ENCODE assay signal across 11 cellular contexts in the genomic region with DNA sequence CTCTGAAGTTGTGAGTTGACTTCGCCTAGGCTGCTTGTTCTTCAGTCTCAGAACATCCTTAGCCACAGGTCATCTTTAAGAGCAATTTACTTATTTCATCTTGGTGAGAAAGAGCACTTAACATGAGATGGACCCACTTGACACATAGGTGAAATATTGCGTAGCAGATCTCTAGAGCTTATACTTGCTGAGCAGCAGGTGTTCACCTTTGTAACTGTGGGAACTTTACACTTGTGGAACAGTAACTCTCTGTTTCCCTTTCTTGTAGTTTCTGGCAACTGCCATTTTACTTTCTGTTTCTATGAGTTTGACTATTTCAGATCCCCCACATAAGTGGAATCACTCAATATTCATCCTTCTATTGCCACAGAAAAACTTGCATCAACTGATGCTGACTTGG.
DNase-seq lines count a peak whose midpoint lies in the region; ATAC-seq, FAIRE-seq and TF ChIP-seq lines count a peak whose summit lies in the region.
"Had no signal": no experiment of that assay in that cellular context is flagged by ENCODE, and none has a peak within 500 bp of the region (broad histone marks: within the 10 kb centered on the region; RNA-seq: fewer than 3 reads in every experiment).

No MANE protein-coding gene starts in this region.

- TF ChIP-seq EP300 in esophagus muscularis mucosa (IDR thresholded peaks at IDR 0.05) = no peak

- peak; percentile 72 for DNase-seq in esophagus muscularis mucosa (ENCODE audit: extremely low spot score)
- DNase-seq in stimulated activated CD4-positive, alpha-beta T cell treated with anti-CD3 and anti-CD28 coated beads, Interleukin-2, amount 100 ng/mL, for 48 hours = no peak
- DNase-seq in T1000 (lab: John Stamatoyannopoulos, UW) = no peak
- DNase-seq in pancreas = no peak
- DNase-seq: H7; kidney glomerular epithelial cell; stimulated activated CD4-positive, alpha-beta T cell treated with anti-CD3 and anti-CD28 coated beads, Interleukin-4, amount 100 ng/mL, for 1 hour had no signal

- intact Hi-C loops in esophagus muscularis mucosa (cut with DNase I) (no loop called here), pancreas (cut with DNase I) (no loop called here)

- H3K9me3 ChIP-seq in esophagus muscularis mucosa (no peaks in the 10 kb centered on the region), pancreas (no peaks in the 10 kb centered on the region)

- H3K4me1 ChIP-seq in esophagus muscularis mucosa (no peaks in the 10 kb centered on the region), pancreas (no peaks in the 10 kb centered on the region)

- TF ChIP-seq CTCF in esophagus muscularis mucosa (IDR thresholded peaks at IDR 0.05) (no peak), pancreas (IDR thresholded peaks at IDR 0.05) (no peak)

- H3K27me3 ChIP-seq in esophagus muscularis mucosa (peaks cover 0 to 3% (median 0%) of the 10 kb centered on the region in 4 donors), pancreas (no peaks in the 10 kb centered on the region)

- ATAC-seq in GM18909 (IDR thresholded peaks at IDR 0.05; ENCODE audit: poor library complexity, unreplicated experiment) = peak; percentile 98
- peak; percentile 97 for ATAC-seq in GM21576 (IDR thresholded peaks at IDR 0.05; ENCODE audit: unreplicated experiment)
- peak; percentile 98 for ATAC-seq in HG03108 (IDR thresholded peaks at IDR 0.05; ENCODE audit: unreplicated experiment)
- ATAC-seq in pancreas = no peak

- H3K36me3 ChIP-seq in esophagus muscularis mucosa (no peaks in the 10 kb centered on the region), pancreas (no peaks in the 10 kb centered on the region)

- WGBS in esophagus muscularis mucosa = 95% methylated on average over 2 of the region's 2 CpGs
- WGBS in pancreas, 2 donors = 83 to 85% methylated on average over 2 of the region's 2 CpGs

- no peak for TF ChIP-seq POLR2A in esophagus muscularis mucosa (IDR thresholded peaks at IDR 0.05; ENCODE audit: low read depth)

- no peak overlapping the region for H3K27ac ChIP-seq in esophagus muscularis mucosa (replicated peaks in 1 of 4)
- no peak overlapping the region for H3K27ac ChIP-seq in pancreas

- H3K4me3 ChIP-seq in esophagus muscularis mucosa (no peak overlapping the region), pancreas (no peak overlapping the region)

- FAIRE-seq in pancreas (lab: Jason Lieb, UNC) = no peak
- FAIRE-seq: bronchial epithelial cell had no signal

Comparison
In these comparisons a context has a peak if more than half of its experiments do, and no peak if none do; other contexts are left out.
1. ATAC-seq: peak in GM18909 (single experiment), GM21576 (single experiment) and HG03108 (single experiment); none in pancreas (0 of 4).